ENCODE assay signal across 29 cellular contexts in genomic region chr12:30180602-30181001, GRCh38.
"Had no signal": no experiment of that assay in that cellular context is flagged by ENCODE, and none has a peak within 500 bp of the region (broad histone marks: within the 10 kb centered on the region; RNA-seq: fewer than 3 reads in every experiment).

No MANE protein-coding gene starts in this region.

- H3K27me3 ChIP-seq: body of pancreas, breast epithelium, SJCRH30 had no signal

- H3K9me3 ChIP-seq: body of pancreas, breast epithelium had no signal

- H3K4me3 ChIP-seq: body of pancreas, breast epithelium, SJCRH30, SK-N-MC had no signal

- H3K4me1 ChIP-seq: body of pancreas, breast epithelium, SJCRH30 had no signal

- H3K27ac ChIP-seq: body of pancreas, breast epithelium, SJCRH30, SK-N-MC, WERI-Rb-1 had no signal

- DNase-seq: activated CD4-positive, alpha-beta memory T cell treated with anti-CD3 and anti-CD28 coated beads, Interleukin-2, amount 10 ng/mL, durations not matched to agents 7 days and 5 days; activated CD4-positive, alpha-beta T cell treated with anti-CD3 and anti-CD28 coated beads for 1 hour; activated CD4-positive, alpha-beta T cell treated with anti-CD3 and anti-CD28 coated beads for 48 hours; activated CD4-positive, CD25-positive, alpha-beta regulatory T cell; activated CD8-positive, alpha-beta memory T cell treated with anti-CD3 and anti-CD28 coated beads for 24 hours; activated CD8-positive, alpha-beta memory T cell treated with anti-CD3 and anti-CD28 coated beads, Interleukin-2, amount 10 ng/mL, durations not matched to agents 7 days and 5 days; activated CD8-positive, alpha-beta memory T cell treated with anti-CD3 and anti-CD28 coated beads, Interleukin-2, amount 50 U/mL, for 48 hours; activated effector memory CD4-positive, alpha-beta T cell treated with Interleukin-2 at 50 U/mL for 16 hours; activated naive CD4-positive, alpha-beta T cell treated with anti-CD3 and anti-CD28 coated beads, Interleukin-2, amount 10 ng/mL, durations not matched to agents 7 days and 5 days; activated T-cell treated with anti-CD3 and anti-CD28 coated beads, Interleukin-2, amount 50 U/mL, for 48 hours; amniotic stem cell; aorta; body of pancreas; NCI-H1105; NCI-H1417 treated with DMSO at 0.1 percent for 48 hours; NCI-H187 treated with DMSO at 0.1 percent for 48 hours; NCI-H2081; NCI-H2171 treated with DMSO at 0.1 percent for 48 hours; NCI-H2227 treated with DMSO at 0.1 percent for 48 hours; NCI-H446; NCI-H510A treated with DMSO at 0.1 percent for 48 hours; NCI-H526 treated with DMSO at 0.1 percent for 48 hours; NCI-H774; SHP77; SJCRH30; T1000; WERI-Rb-1 had no signal

- H3K36me3 ChIP-seq: breast epithelium, SJCRH30, WERI-Rb-1 had no signal
